In genomic region chr7:135236727-135237126, GRCh38 we compare ENCODE assay signal across 9 cellular contexts.
A peak's percentile ranks its signal among the peaks of the same experiment; 100 is the strongest.
DNase-seq lines count a peak whose midpoint lies in the region; ATAC-seq lines count a peak whose summit lies in the region.
"Had no signal": no experiment of that assay in that cellular context is flagged by ENCODE, and none has a peak within 500 bp of the region (broad histone marks: within the 10 kb centered on the region; RNA-seq: fewer than 3 reads in every experiment).

No MANE protein-coding gene starts in this region.

- peaks cover 0 to 8% of the 10 kb centered on the region in 2 donors for H3K9me3 Mint-ChIP-seq in stimulated activated naive CD8-positive, alpha-beta T cell treated with anti-CD3 and anti-CD28 coated beads, Interleukin-15, amount 100 ng/mL, for 72 hours
- H3K9me3 Mint-ChIP-seq in stimulated activated naive B cell treated with anti-CD40 and anti-IgM and Interleukin-4, amounts not matched to agents 10 μg/mL and 1 μg/mL and 100 μg/mL, for 72 hours, result peaks cover 0 to 4% of the 10 kb centered on the region in 2 donors

- H3K27ac Mint-ChIP-seq in stimulated activated naive CD8-positive, alpha-beta T cell treated with anti-CD3 and anti-CD28 coated beads, Interleukin-15, amount 100 ng/mL, for 72 hours, result peak overlapping the region in 1 of 2 donors; percentile 55
- H3K27ac Mint-ChIP-seq in stimulated activated naive B cell treated with anti-CD40 and anti-IgM and Interleukin-4, amounts not matched to agents 10 μg/mL and 1 μg/mL and 100 μg/mL, for 72 hours, result peak overlapping the region; percentile 57

- H3K4me3 Mint-ChIP-seq in stimulated activated naive CD8-positive, alpha-beta T cell treated with anti-CD3 and anti-CD28 coated beads, Interleukin-15, amount 100 ng/mL, for 72 hours, result no peak overlapping the region
- H3K4me3 Mint-ChIP-seq in stimulated activated naive B cell treated with anti-CD40 and anti-IgM and Interleukin-4, amounts not matched to agents 10 μg/mL and 1 μg/mL and 100 μg/mL, for 72 hours, result peak overlapping the region; percentile 28 to 62

- peaks cover 6% of the 10 kb centered on the region for H3K27me3 Mint-ChIP-seq in stimulated activated naive CD8-positive, alpha-beta T cell treated with anti-CD3 and anti-CD28 coated beads, Interleukin-15, amount 100 ng/mL, for 72 hours
- peaks cover 2 to 10% of the 10 kb centered on the region in 2 donors for H3K27me3 Mint-ChIP-seq in stimulated activated naive B cell treated with anti-CD40 and anti-IgM and Interleukin-4, amounts not matched to agents 10 μg/mL and 1 μg/mL and 100 μg/mL, for 72 hours

- H3K4me1 Mint-ChIP-seq in stimulated activated naive CD8-positive, alpha-beta T cell treated with anti-CD3 and anti-CD28 coated beads, Interleukin-15, amount 100 ng/mL, for 72 hours, result peaks cover 8% of the 10 kb centered on the region
- peaks cover 33 to 56% of the 10 kb centered on the region in 2 donors for H3K4me1 Mint-ChIP-seq in stimulated activated naive B cell treated with anti-CD40 and anti-IgM and Interleukin-4, amounts not matched to agents 10 μg/mL and 1 μg/mL and 100 μg/mL, for 72 hours

- peak; percentile 35 for ATAC-seq in stimulated activated naive CD8-positive, alpha-beta T cell treated with anti-CD3 and anti-CD28 coated beads, Interleukin-15, Interleukin-2, amounts not matched to agents 100 U/mL and 50 U/mL, for 24 hours
- no peak for ATAC-seq in stimulated activated naive CD8-positive, alpha-beta T cell treated with anti-CD3 and anti-CD28 coated beads, Interleukin-15, amount 100 ng/mL, for 72 hours
- peak; percentile 73 for ATAC-seq in HG02763 (IDR thresholded peaks at IDR 0.05; ENCODE audit: unreplicated experiment)
- ATAC-seq in stimulated activated naive B cell treated with anti-CD40 and anti-IgM and Interleukin-4, amounts not matched to agents 10 μg/mL and 1 μg/mL and 100 μg/mL, for 72 hours (replicated peaks), result peak; percentile 86 to 90

- H3K36me3 Mint-ChIP-seq in stimulated activated naive B cell treated with anti-CD40 and anti-IgM and Interleukin-4, amounts not matched to agents 10 μg/mL and 1 μg/mL and 100 μg/mL, for 72 hours, result peaks cover 0 to 3% of the 10 kb centered on the region in 2 donors

- DNase-seq in stimulated activated naive CD8-positive, alpha-beta T cell treated with anti-CD3 and anti-CD28 coated beads, Interleukin-15, Interleukin-2, amounts not matched to agents 100 U/mL and 50 U/mL, for 24 hours, result no peak
- DNase-seq in stimulated activated naive CD8-positive, alpha-beta T cell treated with anti-CD3 and anti-CD28 coated beads, Interleukin-15, amount 100 ng/mL, for 72 hours, result no peak
- DNase-seq in Kasumi-1 (lab: John Stamatoyannopoulos, UW) (peak; percentile 43 to 46), AG08395 (ENCODE audit: low spot score) (no peak), dedifferentiated amniotic fluid mesenchymal stem cell (ENCODE audit: extremely low spot score) (no peak)
- DNase-seq in stimulated activated naive B cell treated with anti-CD40 and anti-IgM and Interleukin-4, amounts not matched to agents 10 μg/mL and 1 μg/mL and 100 μg/mL, for 72 hours, result peak; percentile 34
- no peak for DNase-seq in activated CD4-positive, CD25-positive, alpha-beta regulatory T cell treated with anti-CD3 and anti-CD28 coated beads, Interleukin-2, amount 50 U/mL, for 72 hours
- DNase-seq: stimulated activated CD4-positive, alpha-beta T cell treated with anti-CD3 and anti-CD28 coated beads, Interleukin-4, amount 100 ng/mL, for 4 hours had no signal

Comparison
In these comparisons a context has a peak if more than half of its experiments do, and no peak if none do; other contexts are left out.
1. DNase-seq: peak in Kasumi-1 (2 of 2) and stimulated activated naive B cell treated with anti-CD40 and anti-IgM and Interleukin-4, amounts not matched to agents 10 μg/mL and 1 μg/mL and 100 μg/mL, for 72 hours (single experiment); none in stimulated activated naive CD8-positive, alpha-beta T cell treated with anti-CD3 and anti-CD28 coated beads, Interleukin-15, Interleukin-2, amounts not matched to agents 100 U/mL and 50 U/mL, for 24 hours (single experiment), stimulated activated naive CD8-positive, alpha-beta T cell treated with anti-CD3 and anti-CD28 coated beads, Interleukin-15, amount 100 ng/mL, for 72 hours (0 of 2), AG08395 (single experiment), dedifferentiated amniotic fluid mesenchymal stem cell (single experiment) and activated CD4-positive, CD25-positive, alpha-beta regulatory T cell treated with anti-CD3 and anti-CD28 coated beads, Interleukin-2, amount 50 U/mL, for 72 hours (single experiment).
2. H3K4me3 Mint-ChIP-seq: peak in stimulated activated naive B cell treated with anti-CD40 and anti-IgM and Interleukin-4, amounts not matched to agents 10 μg/mL and 1 μg/mL and 100 μg/mL, for 72 hours (2 of 2); none in stimulated activated naive CD8-positive, alpha-beta T cell treated with anti-CD3 and anti-CD28 coated beads, Interleukin-15, amount 100 ng/mL, for 72 hours (0 of 2).